8 cellular contexts compared by ENCODE assay signal in the genomic region with DNA sequence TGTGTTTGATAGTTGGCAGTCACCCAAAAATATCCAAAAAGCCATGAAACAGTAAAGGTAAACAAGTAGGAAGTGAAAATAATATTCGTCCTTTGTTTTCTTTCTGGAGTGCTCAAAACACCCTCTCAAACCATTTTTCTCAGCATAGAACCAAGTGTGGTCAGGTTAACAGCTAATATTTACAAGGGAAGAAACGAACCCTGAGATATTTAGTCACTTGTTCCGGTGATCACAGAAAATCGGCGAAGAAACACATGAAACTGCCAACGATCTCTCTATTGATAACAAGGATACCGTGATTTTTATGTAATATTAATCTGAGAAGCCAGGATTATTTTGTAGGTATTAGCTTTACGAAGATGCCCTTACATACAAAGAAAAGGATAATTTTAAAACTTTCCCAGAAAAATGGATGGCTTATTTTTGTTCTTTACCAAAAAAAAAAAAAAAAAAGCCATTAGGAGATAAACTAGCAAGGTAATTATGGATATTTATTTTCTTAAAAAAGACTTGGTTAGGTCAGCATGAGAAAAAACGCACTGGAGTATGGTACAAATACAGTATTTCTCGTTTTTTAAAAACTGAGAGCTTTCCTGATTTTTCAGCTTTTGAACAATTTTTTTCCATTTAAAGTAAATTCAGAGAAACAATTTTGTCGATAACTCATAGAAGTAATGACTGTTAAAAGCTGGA.
DNase-seq lines count a peak whose midpoint lies in the region; ATAC-seq and TF ChIP-seq lines count a peak whose summit lies in the region.

No MANE protein-coding gene starts in this region.

- no peaks in the 10 kb centered on the region for H3K27me3 ChIP-seq in heart left ventricle
- H3K27me3 ChIP-seq in esophagus (ENCODE audit: control insufficient read depth in 1 of 2, insufficient read depth in 2 of 2, low read length in 2 of 2): no peaks in the 10 kb centered on the region
- no peaks in the 10 kb centered on the region for H3K27me3 ChIP-seq in parathyroid adenoma (ENCODE audit: control insufficient read depth, insufficient read depth, low read length)

- ATAC-seq in heart left ventricle: no peak
- no peak for ATAC-seq in left ventricle myocardium superior
- ATAC-seq in T-cell (replicated peaks in 1 of 4): no peak
- no peak for ATAC-seq in GM21381 (IDR thresholded peaks at IDR 0.05; ENCODE audit: unreplicated experiment)

- H3K9me3 ChIP-seq in heart left ventricle: no peaks in the 10 kb centered on the region
- H3K9me3 ChIP-seq in esophagus (ENCODE audit: control insufficient read depth in 2 of 2, insufficient read depth in 1 of 2, low read depth in 1 of 2, low read length in 1 of 2): no peaks in the 10 kb centered on the region
- H3K9me3 ChIP-seq in parathyroid adenoma (ENCODE audit: control insufficient read depth, low read length): no peaks in the 10 kb centered on the region

- H3K36me3 ChIP-seq in heart left ventricle: no peaks in the 10 kb centered on the region
- no peaks in the 10 kb centered on the region for H3K36me3 ChIP-seq in esophagus (ENCODE audit: control insufficient read depth in 2 of 2, insufficient read depth in 2 of 2, low read length in 1 of 2)
- no peaks in the 10 kb centered on the region for H3K36me3 ChIP-seq in parathyroid adenoma (ENCODE audit: control insufficient read depth, insufficient read depth, low read length)

- WGBS in heart left ventricle, 4 donors: 17 to 23% (median 20%) methylated on average over 11 of the region's 11 CpGs
- WGBS in esophagus, 2 donors: 16% methylated on average over 11 of the region's 11 CpGs

- CTCF ChIA-PET in T-cell (lab: Charles Lee): interaction anchor here (0.5 to 1.9 kb wide), 12 partner anchors 12 to 1135 kb away, joined by 3 to 12 read pairs (median 4); a partner anchor contains a TSS

- peak overlapping the region; percentile 89 for H3K9ac ChIP-seq in parathyroid adenoma

- intact Hi-C loops in heart left ventricle (cut with DNase I): loop anchor here in 9 of 10 donors (1.0 to 10.0 kb wide), 12 partner anchors 71 to 519 kb away; a partner anchor contains a TSS
- intact Hi-C loops in left ventricle myocardium superior (cut with micrococcal nuclease): no loop called here

- H3K79me2 ChIP-seq in parathyroid adenoma: no peaks in the 10 kb centered on the region

- H3K27ac ChIP-seq in heart left ventricle (peak overlapping the region; percentile 97 to 100 (median 99)), esophagus (ENCODE audit: low read depth in 2 of 2, low read length in 1 of 2) (peak overlapping the region; percentile 97 to 100), parathyroid adenoma (peak overlapping the region; percentile 100)

- H2AFZ ChIP-seq in parathyroid adenoma: peak overlapping the region; percentile 93

- no peak for TF ChIP-seq POLR2A in heart left ventricle (IDR thresholded peaks at IDR 0.05)

- H3K4me2 ChIP-seq in parathyroid adenoma (ENCODE audit: low read length): peak overlapping the region; percentile 89

- no peaks in the 10 kb centered on the region for H3K36me3 Mint-ChIP-seq in T-cell

- no peaks in the 10 kb centered on the region for H3K27me3 Mint-ChIP-seq in T-cell

- H3K4me3 Mint-ChIP-seq in T-cell: peak overlapping the region; percentile 89 to 97 (median 92)

- peaks cover 0 to 25% (median 17%) of the 10 kb centered on the region in 3 donors for H3K4me1 Mint-ChIP-seq in T-cell

- H3K27ac Mint-ChIP-seq in T-cell: peak overlapping the region; percentile 96 to 99

- H3K9me3 Mint-ChIP-seq in T-cell: no peaks in the 10 kb centered on the region

- peaks cover 0 to 24% (median 17%) of the 10 kb centered on the region in 12 donors for H3K4me1 ChIP-seq in heart left ventricle
- no peaks in the 10 kb centered on the region for H3K4me1 ChIP-seq in esophagus (ENCODE audit: control insufficient read depth in 2 of 2, insufficient read depth in 2 of 2, low read length in 1 of 2)
- peaks cover 2% of the 10 kb centered on the region for H3K4me1 ChIP-seq in parathyroid adenoma

- POLR2A ChIA-PET in T-cell (lab: Charles Lee): interaction anchor here (0.6 to 3.8 kb wide), 10 partner anchors 13 to 1593 kb away, joined by 3 to 68 read pairs (median 6); a partner anchor contains a TSS

- DNase-seq in heart left ventricle: no peak
- no peak for DNase-seq in left ventricle myocardium superior
- DNase-seq in T-cell: no peak
- DNase-seq in iPS-NIHi7 (ENCODE audit: extremely low spot score): no peak
- DNase-seq in stimulated activated CD4-positive, alpha-beta T cell treated with anti-CD3 and anti-CD28 coated beads, Interleukin-4, amount 100 ng/mL, for 4 hours: no peak

- no peak for TF ChIP-seq CTCF in heart left ventricle (IDR thresholded peaks at IDR 0.05)
- no peak for TF ChIP-seq CTCF in parathyroid adenoma (IDR thresholded peaks at IDR 0.05)

- H3K4me3 ChIP-seq in heart left ventricle (peak overlapping the region; percentile 68 to 95 (median 76)), esophagus (ENCODE audit: low read depth in 1 of 2, low read length in 2 of 2) (peak overlapping the region; percentile 52 to 96), parathyroid adenoma (ENCODE audit: low read depth, low read length) (peak overlapping the region; percentile 72)
